ENCODE assay signal across 18 cellular contexts in the genomic region with DNA sequence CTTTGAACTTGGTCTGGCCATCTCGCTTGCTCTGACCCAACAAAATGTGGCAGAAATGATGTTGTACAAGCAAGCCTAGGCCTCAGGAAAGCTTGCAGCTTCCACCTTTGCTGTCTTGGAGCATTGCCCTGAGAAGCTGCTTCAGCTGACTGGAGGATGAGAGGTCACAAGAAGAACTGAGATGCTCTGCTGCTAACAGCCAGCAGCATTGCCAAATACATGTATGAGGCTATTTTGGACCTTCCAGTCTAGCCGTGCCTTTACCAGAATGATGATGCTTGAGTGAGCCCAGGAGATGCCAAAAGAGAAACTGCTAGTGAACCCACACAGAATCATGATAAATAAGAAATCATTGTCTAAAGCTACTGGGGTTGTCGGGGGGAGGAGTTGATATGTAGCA. TPM values are rescaled to one million over a fixed set of nuclear protein-coding genes. Genes with fewer than 3 reads are reported as not detected.
DNase-seq lines count a peak whose midpoint lies in the region; ATAC-seq and TF ChIP-seq lines count a peak whose summit lies in the region.
"Had no signal": no experiment of that assay in that cellular context is flagged by ENCODE, and none has a peak within 500 bp of the region (broad histone marks: within the 10 kb centered on the region; RNA-seq: fewer than 3 reads in every experiment).

No MANE protein-coding gene starts in this region.

- peak overlapping the region; percentile 67; the same call in 1 of the 2 replicates for H2AK5ac ChIP-seq in IMR-90 (ENCODE audit: low read depth, low read length)

- no peak overlapping the region for H2AK9ac ChIP-seq in IMR-90 (replicated peaks; ENCODE audit: low read depth, low read length, poor library complexity)

- TF ChIP-seq RAD21 in IMR-90 (IDR thresholded peaks at IDR 0.05; ENCODE audit: low read length) = no peak

- peak; percentile 12 for TF ChIP-seq EP300 in stomach (IDR thresholded peaks at IDR 0.05)

- POLR2A ChIA-PET in IMR-90 (lab: Charles Lee; ENCODE audit: unreplicated experiment) = interaction anchor here (0.6 kb wide), 1 partner anchor 273 kb away, joined by 9 read pairs; no protein-coding TSS in a partner anchor

- no peak overlapping the region for H3K23ac ChIP-seq in IMR-90 (ENCODE audit: low read depth, low read length)

- H2BK15ac ChIP-seq in IMR-90 (ENCODE audit: low read depth, low read length) = no peak overlapping the region; the same call in 2 of the 3 replicates

- no TSS peak for BruUV-seq in IMR-90 (replicated peaks; lab: Mats Ljungman, UMichigan)

- no peaks in the 10 kb centered on the region for H4K20me1 ChIP-seq in IMR-90 (ENCODE audit: insufficient read depth, low read length)

- H2BK20ac ChIP-seq in IMR-90 (ENCODE audit: low read depth, low read length) = no peak overlapping the region

- dilution Hi-C loops in IMR-90 (cut with HindIII; ENCODE audit: low sequenced_read_pairs, unreplicated experiment) = no loop called here

- no peak overlapping the region for H3K4me2 ChIP-seq in IMR-90 (ENCODE audit: low read depth, low read length)

- peaks cover 0 to 2% of the 10 kb centered on the region in 2 experiments; a peak in 1 of 4 replicates for H3K79me1 ChIP-seq in IMR-90 (ENCODE audit: low read depth in 1 of 2, low read length in 2 of 2)

- no peaks in the 10 kb centered on the region for H3K9me1 ChIP-seq in IMR-90 (ENCODE audit: insufficient read depth, low read length)

- H4K91ac ChIP-seq in IMR-90 (ENCODE audit: insufficient read depth, low read depth, low read length) = no peak overlapping the region

- no CpG with 5 or more reads among the region's 3 CpGs for WGBS in IMR-90 (ENCODE audit: extremely low coverage in 2 of 2, insufficient read length in 1 of 2), 2 experiments
- 72 to 88% (median 81%) methylated on average over 3 of the region's 3 CpGs for WGBS in stomach, 5 donors

- peak; percentile 65 for DNase-seq in IMR-90
- peak; percentile 9 for DNase-seq in cerebellum (ENCODE audit: low spot score)
- DNase-seq in iris pigment epithelial cell (ENCODE audit: low read depth) = peak; percentile 90
- no peak for DNase-seq in stomach
- DNase-seq in RKO (ENCODE audit: low spot score) = no peak
- DNase-seq in MG63 = no peak
- DNase-seq in 8988T = no peak
- no peak for DNase-seq in activated effector memory CD4-positive, alpha-beta T cell treated with Interleukin-2 at 50 U/mL for 16 hours
- DNase-seq: activated CD4-positive, alpha-beta T cell treated with anti-CD3 and anti-CD28 coated beads for 4 hours; activated naive CD4-positive, alpha-beta T cell treated with Interleukin-2 at 50 U/mL for 16 hours; esophagus squamous epithelium; KG1; left ventricle myocardium superior; naive B cell; NCI-H1417; PC-9 had no signal

- H3K18ac ChIP-seq in IMR-90 (ENCODE audit: low read depth, low read length) = no peak overlapping the region

- H3K27ac ChIP-seq in IMR-90 (ENCODE audit: insufficient read depth, low read length) = no peak overlapping the region
- peak overlapping the region in 1 of 5 donors; percentile 71 for H3K27ac ChIP-seq in stomach
- H3K27ac ChIP-seq: SK-N-MC had no signal

- H3K56ac ChIP-seq in IMR-90 (ENCODE audit: extremely low read depth, insufficient read depth, low read length) = no peak overlapping the region

- H3K9ac ChIP-seq in IMR-90 (ENCODE audit: low read depth, low read length) = no peak overlapping the region

- peak overlapping the region; percentile 5; the same call in 1 of the 2 replicates for H2BK120ac ChIP-seq in IMR-90 (ENCODE audit: low read depth, low read length)

- no peaks in the 10 kb centered on the region for H3K9me3 ChIP-seq in IMR-90 (ENCODE audit: control insufficient read depth, insufficient read depth, low read length)
- no peaks in the 10 kb centered on the region for H3K9me3 ChIP-seq in stomach
- H3K9me3 ChIP-seq in MG63 = no peaks in the 10 kb centered on the region
- H3K9me3 ChIP-seq: esophagus squamous epithelium had no signal

- no peak overlapping the region for H3K4me3 ChIP-seq in IMR-90 (ENCODE audit: insufficient read depth, low read depth, low read length)
- H3K4me3 ChIP-seq in stomach = no peak overlapping the region
- H3K4me3 ChIP-seq in MG63 = no peak overlapping the region
- H3K4me3 ChIP-seq: esophagus squamous epithelium, PC-9, SK-N-MC, skin epidermis had no signal

- peak overlapping the region; percentile 58 for H3K4ac ChIP-seq in IMR-90 (ENCODE audit: low read depth, low read length)

- H3K27me3 ChIP-seq in IMR-90 (ENCODE audit: control insufficient read depth, insufficient read depth, low read length) = no peaks in the 10 kb centered on the region
- H3K27me3 ChIP-seq in stomach = no peaks in the 10 kb centered on the region
- H3K27me3 ChIP-seq in MG63 = no peaks in the 10 kb centered on the region
- H3K27me3 ChIP-seq: esophagus squamous epithelium had no signal

- CTCF ChIA-PET in IMR-90 (lab: Yijun Ruan, JAX) = no interaction called here

- in situ Hi-C loops in IMR-90 (cut with MboI; ENCODE audit: low sequenced_read_pairs) = no loop called here

- TF ChIP-seq CTCF in IMR-90 (conservative IDR thresholded peaks at IDR 0.05; ENCODE audit: low read depth, low read length) (no peak), stomach (IDR thresholded peaks at IDR 0.05) (no peak)

- H3K36me3 ChIP-seq in IMR-90 (ENCODE audit: control insufficient read depth, insufficient read depth, low read length) (no peaks in the 10 kb centered on the region), stomach (no peaks in the 10 kb centered on the region), MG63 (no peaks in the 10 kb centered on the region)
- H3K36me3 ChIP-seq: esophagus squamous epithelium had no signal

- no peak overlapping the region for H4K8ac ChIP-seq in IMR-90 (ENCODE audit: low read depth in 2 of 2, low read length in 2 of 2)

- no peak overlapping the region for H3K14ac ChIP-seq in IMR-90 (replicated peaks; ENCODE audit: low read depth, low read length)

- H3K4me1 ChIP-seq in IMR-90 (ENCODE audit: control insufficient read depth, insufficient read depth, low read length) = peaks cover 5% of the 10 kb centered on the region; the same call in 1 of the 2 replicates
- H3K4me1 ChIP-seq in stomach = peaks cover 0 to 24% (median 10%) of the 10 kb centered on the region in 4 donors

- H2BK5ac ChIP-seq in IMR-90 (ENCODE audit: low read depth, low read length, poor library complexity, severe bottlenecking) = no peak overlapping the region

- intact Hi-C loops in IMR-90 (cut with micrococcal nuclease) (no loop called here), stomach (cut with DNase I; ENCODE audit: low total_unique reads) (no loop called here)

- TF ChIP-seq POLR2A in IMR-90 (IDR thresholded peaks at IDR 0.05; ENCODE audit: low read depth, low read length) = no peak
- TF ChIP-seq POLR2A in stomach (IDR thresholded peaks at IDR 0.05) = no peak

- ATAC-seq in IMR-90 (ENCODE audit: low read depth) = no peak
- ATAC-seq: left ventricle myocardium superior had no signal

- H2AFZ ChIP-seq in IMR-90 (replicated peaks; ENCODE audit: low read length, poor library complexity) = no peak overlapping the region
- H2AFZ ChIP-seq: PC-9 had no signal

- no peak overlapping the region for H4K5ac ChIP-seq in IMR-90 (ENCODE audit: low read depth, low read length)

TF ChIP-seq in IMR-90, 13 proteins besides CTCF, POLR2A, EP300 and RAD21:
- TF ChIP-seq, protein P1, sequence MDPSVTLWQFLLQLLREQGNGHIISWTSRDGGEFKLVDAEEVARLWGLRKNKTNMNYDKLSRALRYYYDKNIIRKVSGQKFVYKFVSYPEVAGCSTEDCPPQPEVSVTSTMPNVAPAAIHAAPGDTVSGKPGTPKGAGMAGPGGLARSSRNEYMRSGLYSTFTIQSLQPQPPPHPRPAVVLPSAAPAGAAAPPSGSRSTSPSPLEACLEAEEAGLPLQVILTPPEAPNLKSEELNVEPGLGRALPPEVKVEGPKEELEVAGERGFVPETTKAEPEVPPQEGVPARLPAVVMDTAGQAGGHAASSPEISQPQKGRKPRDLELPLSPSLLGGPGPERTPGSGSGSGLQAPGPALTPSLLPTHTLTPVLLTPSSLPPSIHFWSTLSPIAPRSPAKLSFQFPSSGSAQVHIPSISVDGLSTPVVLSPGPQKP (IDR thresholded peaks at IDR 0.05; ENCODE audit: borderline replicate concordance, low read depth, low read length) = no peak
- TF ChIP-seq CEBPB (IDR thresholded peaks at IDR 0.05; ENCODE audit: low read depth, low read length) = peak; percentile 75
TF ChIP-seq in IMR-90: peak in this region for 1.

RNA-seq across cellular contexts. Expression of a gene that starts 13.2 kb away (rescaled TPM):
- total RNA-seq in IMR-90 (2012; rRNA removed) = 181 and 204 TPM in 2 replicates
- polyA plus RNA-seq in IMR-90 (2012; rRNA removed) = 45.8 and 51.4 TPM in 2 replicates
- 12.4 and 14.0 TPM in 2 replicates for polyA plus RNA-seq in IMR-90 (2012; cell fraction: cytosol; rRNA removed)
- polyA plus RNA-seq in IMR-90 (2012; cell fraction: nucleus; rRNA removed; ENCODE audit: low replicate concordance) = 9.3 and 71.1 TPM in 2 replicates
- 60.7 TPM for total RNA-seq in cerebellum
- 100 to 1,000 TPM in 4 of 5 donors, 10 to 100 TPM in 1; 46.9 to 393 (median 129) TPM for total RNA-seq in stomach
- 10 to 100 TPM in 2 of 3 donors, 1 to 10 TPM in 1; 7.8 to 14.2 (median 11.7) TPM for polyA plus RNA-seq in stomach
- total RNA-seq in MG63 (2014; rRNA removed; shearing (Covaris generic); ENCODE audit: low replicate concordance) = 41.3 and 50.8 TPM in 2 replicates

Comparison
In these comparisons a context has a peak if more than half of its experiments do, and no peak if none do; other contexts are left out.
1. DNase-seq: peak in IMR-90 (single experiment), cerebellum (single experiment) and iris pigment epithelial cell (single experiment); none in stomach (single experiment), RKO (single experiment), MG63 (single experiment), 8988T (single experiment) and activated effector memory CD4-positive, alpha-beta T cell treated with Interleukin-2 at 50 U/mL for 16 hours (single experiment).